8 cellular contexts compared by ENCODE assay signal in the genomic region with DNA sequence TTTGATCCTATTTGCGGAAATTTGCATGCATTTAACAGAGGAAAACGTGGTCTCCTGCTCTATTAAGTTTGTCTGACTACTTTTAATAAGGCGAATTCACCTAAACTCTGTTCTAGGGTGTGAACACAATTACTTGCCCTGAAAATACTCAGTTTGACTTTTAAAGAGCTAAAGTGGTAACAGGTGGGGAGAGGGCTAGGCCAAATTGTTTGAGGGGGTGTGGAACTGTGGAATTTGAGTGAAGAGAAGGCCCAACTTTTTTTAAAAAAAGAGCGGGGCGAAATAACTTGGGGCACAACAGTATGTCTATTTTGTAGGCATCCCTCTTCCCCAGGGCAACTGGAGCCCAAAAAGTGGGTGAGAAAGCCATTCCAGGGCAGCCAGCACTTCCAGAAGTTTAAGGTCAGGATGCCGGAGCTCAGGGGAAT. TPM values are rescaled to one million over a fixed set of nuclear protein-coding genes. Genes with fewer than 3 reads are reported as not detected.
DNase-seq lines count a peak whose midpoint lies in the region; ATAC-seq and TF ChIP-seq lines count a peak whose summit lies in the region.

No MANE protein-coding gene starts in this region.

- DNase-seq in LNCaP clone FGC (ENCODE audit: low read depth) = no peak
- DNase-seq in dorsolateral prefrontal cortex = no peak
- no peak for DNase-seq in ovary
- no peak for DNase-seq in AG20443 (ENCODE audit: low spot score)
- no peak for DNase-seq in putamen (ENCODE audit: low spot score)
- no peak for DNase-seq in activated CD4-positive, alpha-beta T cell treated with anti-CD3 and anti-CD28 coated beads for 48 hours

- peak overlapping the region; percentile 97 for H3K9ac ChIP-seq in ES-I3 (ENCODE audit: low read depth, low read length)

- peak; percentile 10 for ATAC-seq in GM21717 (IDR thresholded peaks at IDR 0.05; ENCODE audit: unreplicated experiment)

- H3K27ac ChIP-seq in dorsolateral prefrontal cortex (peak overlapping the region; percentile 91 to 99 (median 98)), ovary (peak overlapping the region; percentile 74 to 91)

- H3K4me1 ChIP-seq in ES-I3 (ENCODE audit: insufficient read depth, low read length) (0 out of 2 replicates have a peak, but pooled peaks cover 8% of the 10 kb centered on the region), ovary (ENCODE audit: insufficient read depth) (no peaks in the 10 kb centered on the region)

- H3K4me3 ChIP-seq in LNCaP clone FGC (ENCODE audit: low read depth, low read length) (peak overlapping the region; percentile 88), dorsolateral prefrontal cortex (peak overlapping the region; percentile 76 to 99 (median 95)), ovary (peak overlapping the region; percentile 96)

- no peak for TF ChIP-seq EP300 in ovary (IDR thresholded peaks at IDR 0.05)

- TF ChIP-seq POLR2A in ovary (IDR thresholded peaks at IDR 0.05) = no peak

- H3K27me3 ChIP-seq in dorsolateral prefrontal cortex = no peaks in the 10 kb centered on the region
- no peaks in the 10 kb centered on the region for H3K27me3 ChIP-seq in ovary

- H3K9me3 ChIP-seq in ES-I3 (ENCODE audit: control insufficient read depth, insufficient read depth, low read length) = no peaks in the 10 kb centered on the region
- H3K9me3 ChIP-seq in ovary = no peaks in the 10 kb centered on the region

- WGBS in ovary, 3 donors = 28 to 34% (median 29%) methylated on average over 6 of the region's 6 CpGs

- H3K36me3 ChIP-seq in ES-I3 (ENCODE audit: insufficient read depth, low read length) (peaks cover 6% of the 10 kb centered on the region; the same call in 1 of the 2 replicates), ovary (no peaks in the 10 kb centered on the region)

- intact Hi-C loops in dorsolateral prefrontal cortex (cut with DNase I) = loop anchor here (2.0 to 10.0 kb wide), 3 partner anchors 77 to 107 kb away; a partner anchor contains a TSS
- intact Hi-C loops in ovary (cut with DNase I) = loop anchor here in 2 of 4 donors (5.0 kb wide), 2 partner anchors 80 to 1825 kb away; no protein-coding TSS in a partner anchor

- TF ChIP-seq CTCF in LNCaP clone FGC (IDR thresholded peaks at IDR 0.05; ENCODE audit: control insufficient read depth, extremely low read depth, insufficient read depth) (no peak), dorsolateral prefrontal cortex (IDR thresholded peaks at IDR 0.05 in 54 of 56, conservative IDR thresholded peaks at IDR 0.05 in 2 of 56; ENCODE audit: low read depth in 1 of 56, partially characterized antibody in 56 of 56) (no peak), ovary (IDR thresholded peaks at IDR 0.05) (no peak)

RNA-seq across cellular contexts. Expression of a gene that starts 0.6 kb away (rescaled TPM):
- total RNA-seq in dorsolateral prefrontal cortex (100 to 1,000 TPM; 110 to 275 (median 151) TPM), ovary (100 to 1,000 TPM; 109 to 176 (median 137) TPM)
- polyA plus RNA-seq in ovary = 100 to 1,000 TPM; 102 to 117 TPM
